In genomic region chr9:129266536-129266935, GRCh38 we compare ENCODE assay signal across 27 cellular contexts.
"Had no signal": no experiment of that assay in that cellular context is flagged by ENCODE, and none has a peak within 500 bp of the region (broad histone marks: within the 10 kb centered on the region; RNA-seq: fewer than 3 reads in every experiment).

No MANE protein-coding gene starts in this region.

- H3K27me3 Mint-ChIP-seq: activated CD4-positive, alpha-beta T cell treated with anti-CD3 and anti-CD28 coated beads for 36 hours had no signal

- H3K9me3 Mint-ChIP-seq: activated naive CD4-positive, alpha-beta T cell treated with anti-CD3 and anti-CD28 coated beads for 36 hours; activated naive CD8-positive, alpha-beta T cell treated with anti-CD3 and anti-CD28 coated beads, Interleukin-2, amount 50 U/mL, for 24 hours; activated T-helper 1 cell treated with anti-CD3 and anti-CD28 coated beads, Interleukin-12 subunit alpha, Interleukin-12 subunit beta, Interleukin-2, Interleukin-4 antibody, amounts not matched to agents 30 ng/mL and 10 ng/mL and 1 ng/mL, durations not matched to agents 14 hours and 24 hours and 36 hours had no signal

- ATAC-seq: activated CD4-positive, alpha-beta T cell treated with anti-CD3 and anti-CD28 coated beads for 36 hours; activated CD8-positive, alpha-beta T cell treated with anti-CD3 and anti-CD28 coated beads, Interleukin-2, amount 10 ng/mL, durations not matched to agents 7 days and 5 days; activated naive CD8-positive, alpha-beta T cell treated with anti-CD3 and anti-CD28 coated beads, Interleukin-2, amount 50 U/mL, for 24 hours; body of pancreas; K562 had no signal

- H3K27ac Mint-ChIP-seq: activated CD4-positive, alpha-beta T cell treated with anti-CD3 and anti-CD28 coated beads for 36 hours; activated naive CD4-positive, alpha-beta T cell treated with anti-CD3 and anti-CD28 coated beads for 36 hours; activated naive CD8-positive, alpha-beta T cell treated with anti-CD3 and anti-CD28 coated beads, Interleukin-2, amount 50 U/mL, for 24 hours; activated T-helper 1 cell treated with anti-CD3 and anti-CD28 coated beads, Interleukin-12 subunit alpha, Interleukin-12 subunit beta, Interleukin-2, Interleukin-4 antibody, amounts not matched to agents 30 ng/mL and 10 ng/mL and 1 ng/mL, durations not matched to agents 14 hours and 24 hours and 36 hours had no signal

- H3K4me1 ChIP-seq: ascending aorta, body of pancreas, SJCRH30 had no signal

- H3K4me3 Mint-ChIP-seq: activated CD4-positive, alpha-beta T cell treated with anti-CD3 and anti-CD28 coated beads for 36 hours; activated CD8-positive, alpha-beta T cell treated with anti-CD3 and anti-CD28 coated beads, Interleukin-2, amount 10 ng/mL, durations not matched to agents 7 days and 5 days; activated naive CD4-positive, alpha-beta T cell treated with anti-CD3 and anti-CD28 coated beads for 36 hours; activated naive CD8-positive, alpha-beta T cell treated with anti-CD3 and anti-CD28 coated beads, Interleukin-2, amount 50 U/mL, for 24 hours; activated T-helper 1 cell treated with anti-CD3 and anti-CD28 coated beads, Interleukin-12 subunit alpha, Interleukin-12 subunit beta, Interleukin-2, Interleukin-4 antibody, amounts not matched to agents 30 ng/mL and 10 ng/mL and 1 ng/mL, durations not matched to agents 14 hours and 24 hours and 36 hours had no signal

- H3K27me3 ChIP-seq: ascending aorta, body of pancreas had no signal

- H3K4me2 ChIP-seq: SK-N-SH had no signal

- H3K9me3 ChIP-seq: ascending aorta, body of pancreas, SJCRH30, SK-N-SH had no signal

- H3K4me3 ChIP-seq: ascending aorta, body of pancreas, K562, SJCRH30 had no signal

- H3K27ac ChIP-seq: ascending aorta, body of pancreas, SJCRH30, VCaP had no signal

- DNase-seq: activated CD4-positive, alpha-beta T cell treated with anti-CD3 and anti-CD28 coated beads for 36 hours; activated CD4-positive, alpha-beta T cell treated with anti-CD3 and anti-CD28 coated beads, Interleukin-2, amount 50 U/mL, for 1 hour; activated CD8-positive, alpha-beta memory T cell treated with anti-CD3 and anti-CD28 coated beads, Interleukin-2, amount 50 U/mL, for 48 hours; activated CD8-positive, alpha-beta T cell treated with anti-CD3 and anti-CD28 coated beads, Interleukin-2, amount 10 ng/mL, durations not matched to agents 7 days and 5 days; activated effector memory CD4-positive, alpha-beta T cell treated with Interleukin-2 at 50 U/mL for 16 hours; activated naive CD4-positive, alpha-beta T cell treated with anti-CD3 and anti-CD28 coated beads for 36 hours; activated naive CD8-positive, alpha-beta T cell treated with anti-CD3 and anti-CD28 coated beads, Interleukin-2, amount 50 U/mL, for 24 hours; activated T-cell treated with anti-CD3 and anti-CD28 coated beads, Interleukin-2, amount 50 U/mL, for 1 hour; amniotic stem cell; body of pancreas; central memory CD4-positive, alpha-beta T cell; Karpas-422; MM.1S; NCI-H1105; NCI-H1436; NCI-H1694 treated with DMSO at 0.1 percent for 48 hours; NCI-H2029 treated with DMSO at 0.1 percent for 48 hours; NCI-H510A; NCI-H526 treated with DMSO at 0.1 percent for 48 hours; NCI-H82; SJCRH30; SK-N-SH; T-helper 1 cell had no signal

- H3K9ac ChIP-seq: SK-N-SH had no signal

- H3K36me3 ChIP-seq: ascending aorta, SJCRH30 had no signal
